ENCODE assay signal across 2 cellular contexts in genomic region chr16:4370570-4371480, GRCh38.
TF ChIP-seq lines count a peak whose summit lies in the region.

No MANE protein-coding gene starts in this region.

TF ChIP-seq in SK-N-SH, 30 proteins besides CTCF, POLR2A, EP300 and RAD21 (continued from another document):
- no peak for TF ChIP-seq IRF3 (IDR thresholded peaks at IDR 0.05; ENCODE audit: low read depth, low read length)

TF ChIP-seq in SK-N-SH treated with all-trans-retinoic acid at 6 μM for 48 hours, 23 proteins besides CTCF, POLR2A, EP300 and RAD21 (continued from another document):
- TF ChIP-seq CSRNP3 (CRISPR knock-in tag; IDR thresholded peaks at IDR 0.05) (no peak), TSHZ2 (CRISPR knock-in tag; IDR thresholded peaks at IDR 0.05) (no peak), ESRRG (CRISPR knock-in tag; IDR thresholded peaks at IDR 0.05) (no peak)
TF ChIP-seq in SK-N-SH treated with all-trans-retinoic acid at 6 μM for 48 hours: peak in this region for 0.
